In genomic region chr3:28699283-28699682, GRCh38 we compare ENCODE assay signal across 17 cellular contexts.
A peak's percentile ranks its signal among the peaks of the same experiment; 100 is the strongest.
DNase-seq lines count a peak whose midpoint lies in the region; ATAC-seq and TF ChIP-seq lines count a peak whose summit lies in the region.
"Had no signal": no experiment of that assay in that cellular context is flagged by ENCODE, and none has a peak within 500 bp of the region (broad histone marks: within the 10 kb centered on the region; RNA-seq: fewer than 3 reads in every experiment).

No MANE protein-coding gene starts in this region.

- no peak overlapping the region for H4K5ac ChIP-seq in H9 (ENCODE audit: insufficient read length, low read depth, low read length)

- H3K9me3 ChIP-seq in H9 (ENCODE audit: control insufficient read depth, low read depth, low read length) = no peaks in the 10 kb centered on the region
- no peaks in the 10 kb centered on the region for H3K9me3 ChIP-seq in A673 (ENCODE audit: low read depth, low read length, poor library complexity, severe bottlenecking)
- no peaks in the 10 kb centered on the region for H3K9me3 ChIP-seq in left lung
- H3K9me3 ChIP-seq: esophagus muscularis mucosa had no signal

- no peaks in the 10 kb centered on the region for H3K79me2 ChIP-seq in H9 (ENCODE audit: insufficient read depth, low read length)

- no peak overlapping the region for H3K23ac ChIP-seq in H9 (ENCODE audit: insufficient read length, low read depth, low read length)

- H2BK15ac ChIP-seq in H9 (ENCODE audit: low read depth, low read length) = no peak overlapping the region

- H3K14ac ChIP-seq in H9 (ENCODE audit: insufficient read depth, low read length) = no peak overlapping the region

- H3K4me3 ChIP-seq in A673 (ENCODE audit: low read depth, low read length, poor library complexity, severe bottlenecking) (no peak overlapping the region), left lung (no peak overlapping the region)
- H3K4me3 ChIP-seq: esophagus muscularis mucosa had no signal

- no peaks in the 10 kb centered on the region for H3K9me3 Mint-ChIP-seq in H9

- no peaks in the 10 kb centered on the region for H3K79me1 ChIP-seq in H9 (ENCODE audit: insufficient read depth, low read depth, low read length, poor library complexity, severe bottlenecking)

- no peak overlapping the region for H3K9ac ChIP-seq in H9 (ENCODE audit: extremely low read depth, insufficient read length, low read length)
- H3K9ac ChIP-seq: KMS-11 had no signal

- CTCF ChIA-PET in A673 (lab: Charles Lee) = no interaction called here

- H3K18ac ChIP-seq in H9 (ENCODE audit: insufficient read length, low read depth, low read length) = no peak overlapping the region

- H3K27ac ChIP-seq in foreskin keratinocyte (peak overlapping the region; percentile 22), H9 (ENCODE audit: insufficient read length, low read depth, low read length) (no peak overlapping the region), A673 (ENCODE audit: low read depth, low read length, poor library complexity, severe bottlenecking) (no peak overlapping the region), left lung (no peak overlapping the region)
- H3K27ac ChIP-seq: esophagus muscularis mucosa, KMS-11, WERI-Rb-1 had no signal

- H3T11ph ChIP-seq in H9 (ENCODE audit: low read length) = no peak overlapping the region

- no CpG with 5 or more reads among the region's 2 CpGs for WGBS in H9 (ENCODE audit: extremely low coverage, insufficient read length, low lambda C conversion rate)

- no peak overlapping the region for H2BK5ac ChIP-seq in H9 (ENCODE audit: insufficient read length, low read length)

- H4K91ac ChIP-seq in H9 (ENCODE audit: insufficient read length, low read depth, low read length) = no peak overlapping the region

- H3K36me3 Mint-ChIP-seq in H9 (ENCODE audit: insufficient read depth in 1 of 3, low read depth in 3 of 3) = no peaks in the 10 kb centered on the region
- H3K36me3 Mint-ChIP-seq: CD14-positive monocyte had no signal

- H3K4me2 ChIP-seq in H9 (ENCODE audit: insufficient read depth, insufficient read length, low read length) = no peak overlapping the region
- H3K4me2 ChIP-seq: KMS-11 had no signal

- TF ChIP-seq CTCF in foreskin keratinocyte (conservative IDR thresholded peaks at IDR 0.05) = no peak
- no peak for TF ChIP-seq CTCF in H9 (conservative IDR thresholded peaks at IDR 0.05)
- no peak for TF ChIP-seq CTCF in A673 (conservative IDR thresholded peaks at IDR 0.05; ENCODE audit: low read depth, low read length)
- TF ChIP-seq CTCF in left lung (IDR thresholded peaks at IDR 0.05) = no peak

- H3K4me1 ChIP-seq in foreskin keratinocyte = no peaks in the 10 kb centered on the region
- H3K4me1 ChIP-seq in H9 (ENCODE audit: insufficient read depth, low read length) = no peaks in the 10 kb centered on the region
- H3K4me1 ChIP-seq in A673 (ENCODE audit: insufficient read depth, low read length, poor library complexity, severe bottlenecking) = no peaks in the 10 kb centered on the region
- no peaks in the 10 kb centered on the region for H3K4me1 ChIP-seq in left lung
- H3K4me1 ChIP-seq: esophagus muscularis mucosa had no signal

- no peak overlapping the region for H3K4me3 Mint-ChIP-seq in H9
- H3K4me3 Mint-ChIP-seq: CD14-positive monocyte had no signal

- H3K27ac Mint-ChIP-seq in H9 = no peak overlapping the region
- H3K27ac Mint-ChIP-seq: CD14-positive monocyte had no signal

- H2BK120ac ChIP-seq in H9 (ENCODE audit: low read depth, low read length, poor library complexity, severe bottlenecking) = no peak overlapping the region

- H4K20me1 ChIP-seq in H9 (ENCODE audit: control insufficient read depth, insufficient read depth, insufficient read length) = no peaks in the 10 kb centered on the region

- peaks cover 12 to 13% of the 10 kb centered on the region in 2 experiments for H3K4me1 Mint-ChIP-seq in H9
- H3K4me1 Mint-ChIP-seq: CD14-positive monocyte had no signal

- no peak overlapping the region for H2AK5ac ChIP-seq in H9 (ENCODE audit: insufficient read length, low read length)

- POLR2A ChIA-PET in A673 (lab: Charles Lee; ENCODE audit: low non-redundant PET) = no interaction called here

- no peaks in the 10 kb centered on the region for H3K23me2 ChIP-seq in H9 (ENCODE audit: insufficient read length, low read depth, low read length, poor library complexity, severe bottlenecking)

- H3K27me3 ChIP-seq in foreskin keratinocyte (no peaks in the 10 kb centered on the region), H9 (ENCODE audit: insufficient read depth, low read length) (no peaks in the 10 kb centered on the region), A673 (replicated peaks; ENCODE audit: insufficient read depth, low read depth, low read length, poor library complexity) (no peaks in the 10 kb centered on the region), left lung (no peaks in the 10 kb centered on the region)
- H3K27me3 ChIP-seq: esophagus muscularis mucosa had no signal

- H2BK20ac ChIP-seq in H9 (ENCODE audit: low read depth, low read length, poor library complexity, severe bottlenecking) = no peak overlapping the region

- H3K56ac ChIP-seq in H9 (ENCODE audit: insufficient read length, low read depth, low read length) = no peak overlapping the region

- no peaks in the 10 kb centered on the region for H3K36me3 ChIP-seq in A673 (ENCODE audit: insufficient read depth, low read length, poor library complexity, severe bottlenecking)
- H3K36me3 ChIP-seq in left lung = no peaks in the 10 kb centered on the region
- H3K36me3 ChIP-seq: esophagus muscularis mucosa, WERI-Rb-1 had no signal

- no peak overlapping the region for H2BK12ac ChIP-seq in H9 (ENCODE audit: insufficient read length, low read depth, low read length)

- H4K8ac ChIP-seq in H9 (replicated peaks; ENCODE audit: insufficient read length, low read depth, low read length) = no peak overlapping the region

- no peak overlapping the region for H3K4ac ChIP-seq in H9 (ENCODE audit: low read depth, low read length)

- peak; percentile 3 for DNase-seq in A172 (ENCODE audit: low spot score)
- DNase-seq in NCI-H1105 (lab: John Stamatoyannopoulos, UW) = peak; percentile 36
- DNase-seq in NCI-H774 (lab: John Stamatoyannopoulos, UW) = peak; percentile 90
- peak; percentile 18 to 47 for DNase-seq in foreskin keratinocyte
- no peak for DNase-seq in H9
- no peak for DNase-seq in H4 (ENCODE audit: low spot score)
- no peak for DNase-seq in A673 (ENCODE audit: low spot score)
- no peak for DNase-seq in left lung
- DNase-seq: activated CD4-positive, alpha-beta T cell treated with anti-CD3 and anti-CD28 coated beads, Interleukin-2, amount 50 U/mL, for 4 hours; caudate nucleus; left ventricle myocardium superior; NCI-H1048; NCI-H446 treated with DMSO at 0.1 percent for 48 hours; WERI-Rb-1 had no signal

- intact Hi-C loops in A673 (cut with micrococcal nuclease; ENCODE audit: unreplicated experiment) = no loop called here
- intact Hi-C loops in left lung (cut with DNase I) = no loop called here

- H2AFZ ChIP-seq in H9 (ENCODE audit: low read length) = no peak overlapping the region

- ATAC-seq in foreskin keratinocyte (peak; percentile 94), left lung (no peak)
- ATAC-seq: left ventricle myocardium superior had no signal

- H3K27me3 Mint-ChIP-seq in H9 (ENCODE audit: low read depth) = no peaks in the 10 kb centered on the region

- BruUV-seq in A673 (replicated peaks; lab: Mats Ljungman, UMichigan) = no TSS peak

Comparison
In these comparisons a context has a peak if more than half of its experiments do, and no peak if none do; other contexts are left out.
1. DNase-seq: peak in A172 (single experiment), NCI-H1105 (single experiment), NCI-H774 (single experiment) and foreskin keratinocyte (2 of 2); none in H9 (single experiment), H4 (single experiment), A673 (single experiment) and left lung (0 of 2).